10 cellular contexts compared by ENCODE assay signal in the genomic region with DNA sequence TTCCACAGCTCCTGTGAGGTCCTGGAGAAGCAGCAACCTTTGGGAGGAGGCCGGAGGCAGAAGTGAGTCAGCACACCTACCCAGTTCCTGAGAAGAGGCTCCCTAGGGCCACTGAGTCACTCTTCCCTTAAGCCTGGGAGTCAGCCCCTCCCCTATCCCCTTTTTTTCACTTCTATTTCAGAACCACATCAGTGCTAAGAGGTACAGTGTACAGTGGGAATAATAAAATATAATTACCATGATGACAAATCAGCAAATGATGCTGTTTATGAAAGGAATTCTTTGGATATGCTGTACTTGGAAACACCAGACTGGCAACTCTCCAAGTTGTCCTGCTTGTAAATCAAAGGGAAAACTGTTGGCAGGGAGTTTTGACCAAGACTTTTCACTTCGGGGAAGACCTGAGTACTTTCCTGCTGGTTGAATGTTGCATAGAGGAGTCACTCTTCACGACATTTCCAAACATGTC. TPM values are rescaled to one million over a fixed set of nuclear protein-coding genes. Genes with fewer than 3 reads are reported as not detected.
A peak's percentile ranks its signal among the peaks of the same experiment; 100 is the strongest.
DNase-seq lines count a peak whose midpoint lies in the region; ATAC-seq, FAIRE-seq and TF ChIP-seq lines count a peak whose summit lies in the region.
"Had no signal": no experiment of that assay in that cellular context is flagged by ENCODE, and none has a peak within 500 bp of the region (broad histone marks: within the 10 kb centered on the region; RNA-seq: fewer than 3 reads in every experiment).

No MANE protein-coding gene starts in this region.

- H3K36me3 ChIP-seq in keratinocyte (ENCODE audit: control insufficient read depth in 2 of 2, extremely low read depth in 1 of 2, insufficient read depth in 2 of 2, low read length in 2 of 2), result no peaks in the 10 kb centered on the region

- no peaks in the 10 kb centered on the region for H3K27me3 ChIP-seq in AG04450 (ENCODE audit: control insufficient read depth, insufficient read depth, low read length)
- H3K27me3 ChIP-seq in keratinocyte (ENCODE audit: control insufficient read depth, extremely low read depth, insufficient read depth, low read length), result no peaks in the 10 kb centered on the region

- CTCF ChIA-PET in AG04450 (lab: Charles Lee), result interaction anchor here (2.8 to 3.1 kb wide), 4 partner anchors 13 to 1039 kb away, joined by 9 to 68 read pairs (median 22); no protein-coding TSS in a partner anchor

- H3K4me3 Mint-ChIP-seq in endothelial cell (ENCODE audit: unreplicated experiment), result no peak overlapping the region
- H3K4me3 Mint-ChIP-seq: T-helper 1 cell treated with Interleukin-12 subunit alpha and Interleukin-12 subunit beta and Interleukin-4 antibody, amounts not matched to agents 30 μg/mL and 1 μg/mL, for 36 hours had no signal

- no peaks in the 10 kb centered on the region for H3K9me3 Mint-ChIP-seq in endothelial cell (ENCODE audit: unreplicated experiment)
- H3K9me3 Mint-ChIP-seq: T-helper 1 cell treated with Interleukin-12 subunit alpha and Interleukin-12 subunit beta and Interleukin-4 antibody, amounts not matched to agents 30 μg/mL and 1 μg/mL, for 36 hours had no signal

- H3K9me1 ChIP-seq in keratinocyte (ENCODE audit: control insufficient read depth, extremely low read depth, insufficient read depth, low read length), result peaks cover 2% of the 10 kb centered on the region

- H3K9me3 ChIP-seq in AG04450 (ENCODE audit: control insufficient read depth, insufficient read depth, low read length), result no peaks in the 10 kb centered on the region
- no peaks in the 10 kb centered on the region for H3K9me3 ChIP-seq in keratinocyte (ENCODE audit: control insufficient read depth, low read depth, low read length)

- no peaks in the 10 kb centered on the region for H3K4me1 Mint-ChIP-seq in endothelial cell (ENCODE audit: unreplicated experiment)

- peaks cover 50% of the 10 kb centered on the region for H3K4me1 ChIP-seq in keratinocyte (ENCODE audit: control insufficient read depth, extremely low read depth, insufficient read depth, low read length)

- FAIRE-seq in H54 (lab: Jason Lieb, UNC) (peak; percentile 92), keratinocyte (lab: Jason Lieb, UNC) (peak; percentile 84), D721Med (lab: Jason Lieb, UNC) (no peak)
- FAIRE-seq: GM12891 had no signal

- POLR2A ChIA-PET in AG04450 (lab: Yijun Ruan, JAX), result no interaction called here

- DNase-seq in AG04450 (ENCODE audit: low read depth, low spot score) (peak; percentile 89), H54 (ENCODE audit: insufficient read length, low spot score) (peak; percentile 60), keratinocyte (ENCODE audit: low read depth, low spot score) (peak; percentile 92), D721Med (ENCODE audit: insufficient read length, low spot score) (no peak), endothelial cell (ENCODE audit: low spot score) (no peak)
- DNase-seq in activated CD4-positive, CD25-positive, alpha-beta regulatory T cell treated with anti-CD3 and anti-CD28 coated beads, Interleukin-2, amount 50 U/mL, for 72 hours, result no peak

- H3K79me2 ChIP-seq in keratinocyte (ENCODE audit: control insufficient read depth, insufficient read depth, low read length), result no peaks in the 10 kb centered on the region

- H3K4me2 ChIP-seq in keratinocyte (ENCODE audit: control insufficient read depth, extremely low read depth, insufficient read depth, low read depth, low read length), result peak overlapping the region; percentile 50

- no peaks in the 10 kb centered on the region for H3K36me3 Mint-ChIP-seq in endothelial cell (ENCODE audit: low read depth, unreplicated experiment)

- H3K27ac Mint-ChIP-seq in endothelial cell (ENCODE audit: unreplicated experiment), result no peak overlapping the region
- H3K27ac Mint-ChIP-seq: T-helper 1 cell treated with Interleukin-12 subunit alpha and Interleukin-12 subunit beta and Interleukin-4 antibody, amounts not matched to agents 30 μg/mL and 1 μg/mL, for 36 hours had no signal

- no peak for ATAC-seq in HG03354 (IDR thresholded peaks at IDR 0.05; ENCODE audit: poor library complexity, severe bottlenecking, unreplicated experiment)

- TF ChIP-seq CTCF in AG04450 (IDR thresholded peaks at IDR 0.05; ENCODE audit: low read depth, low read length), result no peak
- no peak for TF ChIP-seq CTCF in VCaP (conservative IDR thresholded peaks at IDR 0.05)
- TF ChIP-seq CTCF in keratinocyte (optimal IDR thresholded peaks at IDR 0.05 in 1 of 3, IDR thresholded peaks at IDR 0.05 in 1 of 3, conservative IDR thresholded peaks at IDR 0.05 in 1 of 3; ENCODE audit: extremely low read depth in 1 of 3, insufficient read depth in 2 of 3, low read length in 3 of 3), result no peak
- no peak for TF ChIP-seq CTCF in D721Med (IDR thresholded peaks at IDR 0.05; ENCODE audit: insufficient read depth, missing control alignments)
- no peak for TF ChIP-seq CTCF in endothelial cell (IDR thresholded peaks at IDR 0.05; ENCODE audit: unreplicated experiment)

- no peak overlapping the region for H2AFZ ChIP-seq in keratinocyte (ENCODE audit: control insufficient read depth, low read length)

- no peak overlapping the region for H3K9ac ChIP-seq in keratinocyte (ENCODE audit: control insufficient read depth, extremely low read depth, insufficient read depth, low read length)

- dilution Hi-C loops in keratinocyte (cut with MboI; ENCODE audit: extremely low pct_ligation_motif_present, low sequenced_read_pairs), result no loop called here

- no peaks in the 10 kb centered on the region for H4K20me1 ChIP-seq in keratinocyte (ENCODE audit: control insufficient read depth, extremely low read depth, insufficient read depth, low read length)

- no peak overlapping the region for H3K4me3 ChIP-seq in AG04450 (ENCODE audit: low read depth, low read length)
- peak overlapping the region in 1 of 3 experiments; percentile 25 for H3K4me3 ChIP-seq in keratinocyte (ENCODE audit: control insufficient read depth in 2 of 3, extremely low read depth in 1 of 3, insufficient read depth in 2 of 3, low read depth in 1 of 3, low read length in 3 of 3)

- no peaks in the 10 kb centered on the region for H3K27me3 Mint-ChIP-seq in endothelial cell (ENCODE audit: unreplicated experiment)

- TF ChIP-seq POLR2A in H54 (IDR thresholded peaks at IDR 0.05; ENCODE audit: low read depth, low read length), result no peak

- H3K27ac ChIP-seq in AG04450 (ENCODE audit: low read depth, low read length) (peak overlapping the region; percentile 78), VCaP (peak overlapping the region; percentile 13; the same call in 1 of the 2 replicates), keratinocyte (ENCODE audit: control insufficient read depth, insufficient read depth, low read length) (peak overlapping the region; percentile 73)

RNA-seq across cellular contexts. Expression of gene TBPL2, which starts 7.8 kb away (rescaled TPM):
- polyA plus RNA-seq in AG04450 (2011; rRNA removed) (not detected in 2 replicates), keratinocyte (not detected in 3 replicates)
- not detected in 2 replicates for polyA minus RNA-seq in AG04450 (2011; rRNA and poly(A)+ RNA removed)
- polyA plus RNA-seq in keratinocyte (2011; ENCODE audit: low read depth), result not detected
- polyA plus RNA-seq in keratinocyte (2011; cell fraction: cytosol; rRNA removed), result not detected in 2 replicates
- polyA plus RNA-seq in keratinocyte (2011; cell fraction: nucleus; rRNA removed), result not detected in 2 replicates
- polyA plus RNA-seq in keratinocyte (2012; ENCODE audit: low replicate concordance), result not detected in 2 replicates
- not detected in 3 replicates for polyA minus RNA-seq in keratinocyte
- not detected for polyA minus RNA-seq in keratinocyte (2011; cell fraction: cytosol; rRNA and poly(A)+ RNA removed)
- polyA minus RNA-seq in keratinocyte (2011; cell fraction: nucleus; rRNA and poly(A)+ RNA removed), result not detected in 2 replicates
- total RNA-seq in endothelial cell (ENCODE audit: unreplicated experiment), result not detected

RNA-seq across cellular contexts. Expression of gene ATG14, which starts 36.5 kb away (rescaled TPM):
- polyA plus RNA-seq in AG04450 (2011; rRNA removed) (12.2 and 14.9 TPM in 2 replicates), keratinocyte (4.4 to 7.0 TPM (median 6.4 TPM) in 3 replicates)
- 11.1 and 14.0 TPM in 2 replicates for polyA minus RNA-seq in AG04450 (2011; rRNA and poly(A)+ RNA removed)
- 11.1 TPM for polyA plus RNA-seq in keratinocyte (2011; ENCODE audit: low read depth)
- 3.4 and 5.8 TPM in 2 replicates for polyA plus RNA-seq in keratinocyte (2011; cell fraction: cytosol; rRNA removed)
- polyA plus RNA-seq in keratinocyte (2011; cell fraction: nucleus; rRNA removed), result 9.6 and 10.0 TPM in 2 replicates
- 4.2 and 11.9 TPM in 2 replicates for polyA plus RNA-seq in keratinocyte (2012; ENCODE audit: low replicate concordance)
- 2.7 to 9.4 TPM (median 7.6 TPM) in 3 replicates for polyA minus RNA-seq in keratinocyte
- 5.0 TPM for polyA minus RNA-seq in keratinocyte (2011; cell fraction: cytosol; rRNA and poly(A)+ RNA removed)
- polyA minus RNA-seq in keratinocyte (2011; cell fraction: nucleus; rRNA and poly(A)+ RNA removed), result 5.9 and 9.0 TPM in 2 replicates
- 14.0 TPM for total RNA-seq in endothelial cell (ENCODE audit: unreplicated experiment)

Comparison
In these comparisons a context has a peak if more than half of its experiments do, and no peak if none do; other contexts are left out.
1. DNase-seq: peak in AG04450 (single experiment), H54 (single experiment) and keratinocyte (single experiment); none in activated CD4-positive, CD25-positive, alpha-beta regulatory T cell treated with anti-CD3 and anti-CD28 coated beads, Interleukin-2, amount 50 U/mL, for 72 hours (single experiment), D721Med (single experiment) and endothelial cell (single experiment).
2. H3K27ac ChIP-seq: peak in every context shown above with its lines; median percentile 78 in AG04450; 73 in keratinocyte; 13 in VCaP.